Comparison of ENCODE assay signal across 12 cellular contexts in genomic region chr3:155233213-155233612, GRCh38.
DNase-seq lines count a peak whose midpoint lies in the region; ATAC-seq, FAIRE-seq and TF ChIP-seq lines count a peak whose summit lies in the region.
"Had no signal": no experiment of that assay in that cellular context is flagged by ENCODE, and none has a peak within 500 bp of the region (broad histone marks: within the 10 kb centered on the region; RNA-seq: fewer than 3 reads in every experiment).

No MANE protein-coding gene starts in this region.

- no peak for TF ChIP-seq POLR2A in H54 (IDR thresholded peaks at IDR 0.05; ENCODE audit: low read depth, low read length)
- no peak for TF ChIP-seq POLR2A in adrenal gland (IDR thresholded peaks at IDR 0.05)
- no peak for TF ChIP-seq POLR2A in GM12892 (IDR thresholded peaks at IDR 0.05; ENCODE audit: low read depth, low read length)

- intact Hi-C loops in adrenal gland (cut with DNase I) (no loop called here), left ventricle myocardium superior (cut with micrococcal nuclease) (no loop called here)
- intact Hi-C loops in activated CD4-positive, alpha-beta T cell treated with anti-CD3 and anti-CD28 coated beads for 36 hours (cut with DNase I, micrococcal nuclease), result no loop called here

- no peak overlapping the region for H3K4me3 Mint-ChIP-seq in activated CD4-positive, alpha-beta T cell treated with anti-CD3 and anti-CD28 coated beads for 36 hours
- no peak overlapping the region for H3K4me3 Mint-ChIP-seq in activated T-cell treated with anti-CD3 and anti-CD28 coated beads, Interleukin-2, amount 50 U/mL, for 24 hours
- H3K4me3 Mint-ChIP-seq: activated naive CD4-positive, alpha-beta T cell treated with anti-CD3 and anti-CD28 coated beads, Interleukin-2, amount 50 U/mL, for 24 hours had no signal

- H3K36me3 ChIP-seq in adrenal gland (replicated peaks in 1 of 2) (no peaks in the 10 kb centered on the region), stomach smooth muscle (ENCODE audit: control insufficient read depth in 2 of 2, insufficient read depth in 2 of 2, low read length in 2 of 2) (no peaks in the 10 kb centered on the region)

- peak; percentile 95 for ATAC-seq in left ventricle myocardium superior
- no peak for ATAC-seq in activated CD4-positive, alpha-beta T cell treated with anti-CD3 and anti-CD28 coated beads for 36 hours
- ATAC-seq: GM12878, left colon had no signal

- peak; percentile 99 for FAIRE-seq in H54 (lab: Jason Lieb, UNC)
- no peak for FAIRE-seq in GM12892 (lab: Jason Lieb, UNC)
- FAIRE-seq: GM12878 had no signal

- no peak overlapping the region for H3K9ac ChIP-seq in stomach smooth muscle (ENCODE audit: low read length in 2 of 2)

- H3K27ac ChIP-seq in adrenal gland, result peak overlapping the region in 3 of 5 donors; percentile 40 to 73 (median 53)
- peak overlapping the region; percentile 26 for H3K27ac ChIP-seq in stomach smooth muscle (ENCODE audit: low read length)
- H3K27ac ChIP-seq: SK-N-MC had no signal

- no peak overlapping the region for H3K27ac Mint-ChIP-seq in activated CD4-positive, alpha-beta T cell treated with anti-CD3 and anti-CD28 coated beads for 36 hours
- no peak overlapping the region for H3K27ac Mint-ChIP-seq in activated T-cell treated with anti-CD3 and anti-CD28 coated beads, Interleukin-2, amount 50 U/mL, for 24 hours
- H3K27ac Mint-ChIP-seq: activated naive CD4-positive, alpha-beta T cell treated with anti-CD3 and anti-CD28 coated beads, Interleukin-2, amount 50 U/mL, for 24 hours had no signal

- H3K4me1 Mint-ChIP-seq in activated CD4-positive, alpha-beta T cell treated with anti-CD3 and anti-CD28 coated beads for 36 hours, result no peaks in the 10 kb centered on the region
- no peaks in the 10 kb centered on the region for H3K4me1 Mint-ChIP-seq in activated T-cell treated with anti-CD3 and anti-CD28 coated beads, Interleukin-2, amount 50 U/mL, for 24 hours (ENCODE audit: low read depth)
- H3K4me1 Mint-ChIP-seq: activated naive CD4-positive, alpha-beta T cell treated with anti-CD3 and anti-CD28 coated beads, Interleukin-2, amount 50 U/mL, for 24 hours had no signal

- H3K4me1 ChIP-seq in adrenal gland (replicated peaks in 1 of 2), result peaks cover 6 to 9% of the 10 kb centered on the region in 2 donors
- peaks cover 4% of the 10 kb centered on the region for H3K4me1 ChIP-seq in stomach smooth muscle (ENCODE audit: control insufficient read depth, insufficient read depth, low read length)

- POLR2A ChIA-PET in activated CD4-positive, alpha-beta T cell treated with anti-CD3 and anti-CD28 coated beads for 36 hours (lab: Charles Lee), result no interaction called here

- H3K27me3 ChIP-seq in adrenal gland, result no peaks in the 10 kb centered on the region
- H3K27me3 ChIP-seq in stomach smooth muscle (ENCODE audit: control insufficient read depth in 1 of 2, insufficient read depth in 2 of 2, low read length in 2 of 2), result no peaks in the 10 kb centered on the region

- H3K9me3 ChIP-seq in adrenal gland (replicated peaks in 1 of 3) (no peaks in the 10 kb centered on the region), stomach smooth muscle (ENCODE audit: control insufficient read depth in 2 of 2, low read length in 2 of 2) (no peaks in the 10 kb centered on the region)

- CTCF ChIA-PET in activated CD4-positive, alpha-beta T cell treated with anti-CD3 and anti-CD28 coated beads for 36 hours (lab: Charles Lee), result no interaction called here

- DNase-seq in H54 (ENCODE audit: insufficient read length, low spot score), result no peak
- peak; percentile 51 to 77 (median 55) for DNase-seq in adrenal gland
- DNase-seq in left ventricle myocardium superior, result peak; percentile 43
- no peak for DNase-seq in GM12892 (ENCODE audit: insufficient read length)
- DNase-seq in activated CD4-positive, alpha-beta T cell treated with anti-CD3 and anti-CD28 coated beads for 36 hours, result no peak
- no peak for DNase-seq in T-helper 1 cell
- no peak for DNase-seq in activated T-cell treated with anti-CD3 and anti-CD28 coated beads, Interleukin-2, amount 50 U/mL, for 24 hours

- no peaks in the 10 kb centered on the region for H3K36me3 Mint-ChIP-seq in activated CD4-positive, alpha-beta T cell treated with anti-CD3 and anti-CD28 coated beads for 36 hours (ENCODE audit: low read depth)
- no peaks in the 10 kb centered on the region for H3K36me3 Mint-ChIP-seq in activated T-cell treated with anti-CD3 and anti-CD28 coated beads, Interleukin-2, amount 50 U/mL, for 24 hours (ENCODE audit: low read depth)
- H3K36me3 Mint-ChIP-seq: activated naive CD4-positive, alpha-beta T cell treated with anti-CD3 and anti-CD28 coated beads, Interleukin-2, amount 50 U/mL, for 24 hours had no signal

- H3K4me3 ChIP-seq in adrenal gland (no peak overlapping the region), stomach smooth muscle (ENCODE audit: low read length in 2 of 2) (no peak overlapping the region)
- H3K4me3 ChIP-seq: GM12878, SK-N-MC had no signal

- 39 to 47% (median 45%) methylated on average over 2 of the region's 2 CpGs for WGBS in adrenal gland, 4 donors

- no peak for TF ChIP-seq CTCF in adrenal gland (IDR thresholded peaks at IDR 0.05)

- H3K27me3 Mint-ChIP-seq in activated CD4-positive, alpha-beta T cell treated with anti-CD3 and anti-CD28 coated beads for 36 hours, result no peaks in the 10 kb centered on the region
- no peaks in the 10 kb centered on the region for H3K27me3 Mint-ChIP-seq in activated T-cell treated with anti-CD3 and anti-CD28 coated beads, Interleukin-2, amount 50 U/mL, for 24 hours
- H3K27me3 Mint-ChIP-seq: activated naive CD4-positive, alpha-beta T cell treated with anti-CD3 and anti-CD28 coated beads, Interleukin-2, amount 50 U/mL, for 24 hours had no signal

- no peaks in the 10 kb centered on the region for H3K9me3 Mint-ChIP-seq in activated CD4-positive, alpha-beta T cell treated with anti-CD3 and anti-CD28 coated beads for 36 hours (ENCODE audit: low read depth)
- H3K9me3 Mint-ChIP-seq in activated T-cell treated with anti-CD3 and anti-CD28 coated beads, Interleukin-2, amount 50 U/mL, for 24 hours, result no peaks in the 10 kb centered on the region
- H3K9me3 Mint-ChIP-seq: activated naive CD4-positive, alpha-beta T cell treated with anti-CD3 and anti-CD28 coated beads, Interleukin-2, amount 50 U/mL, for 24 hours had no signal

Comparison
In these comparisons a context has a peak if more than half of its experiments do, and no peak if none do; other contexts are left out.
1. DNase-seq: peak in adrenal gland (7 of 7) and left ventricle myocardium superior (single experiment); none in H54 (single experiment), GM12892 (single experiment), activated CD4-positive, alpha-beta T cell treated with anti-CD3 and anti-CD28 coated beads for 36 hours (single experiment), T-helper 1 cell (0 of 5) and activated T-cell treated with anti-CD3 and anti-CD28 coated beads, Interleukin-2, amount 50 U/mL, for 24 hours (single experiment).